8 cellular contexts compared by ENCODE assay signal in the genomic region with DNA sequence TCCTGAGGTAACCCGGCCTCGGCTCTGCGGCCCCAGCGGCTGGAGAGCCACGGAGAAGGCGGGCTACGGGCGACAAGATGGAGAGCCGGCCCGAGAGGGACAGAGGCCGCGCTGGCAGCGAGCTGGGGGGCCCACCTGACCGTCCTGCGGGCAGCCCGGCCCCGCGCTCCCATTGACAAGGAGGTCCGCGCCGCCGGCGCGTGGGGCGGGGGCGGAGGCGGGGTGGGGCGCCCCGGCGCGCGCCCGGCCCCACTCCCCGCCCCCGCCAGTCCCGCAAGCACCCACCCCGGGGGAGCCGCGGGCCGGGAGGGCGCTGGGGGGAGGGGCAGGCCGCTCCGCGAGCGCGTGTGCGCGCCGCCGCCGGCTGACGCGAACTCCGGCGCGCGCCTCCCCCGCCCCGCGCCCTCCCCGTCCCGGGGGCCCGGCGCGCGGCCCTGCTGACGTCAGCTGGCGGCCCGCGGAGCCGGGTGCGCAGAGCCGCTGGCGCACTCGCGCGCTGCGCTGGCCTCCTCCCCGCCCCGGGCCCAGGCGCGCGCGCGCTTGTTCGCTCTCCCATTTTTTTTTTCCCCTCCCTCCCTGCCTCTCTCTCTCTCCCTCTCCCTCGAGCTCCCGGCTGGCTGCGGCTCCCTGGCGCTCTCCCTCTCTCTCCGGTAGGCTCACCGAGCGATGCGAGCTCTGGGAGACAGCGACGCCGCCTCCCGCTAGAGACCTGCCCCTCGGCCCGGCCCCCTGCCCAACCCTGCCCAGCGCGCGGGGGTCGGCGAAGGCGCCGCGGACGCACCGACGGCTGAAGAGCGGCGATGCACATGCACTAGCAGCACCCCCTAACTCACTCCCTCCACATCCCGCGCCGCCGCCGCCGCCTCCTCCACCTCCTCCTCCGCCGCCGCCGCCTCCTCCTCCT. TPM values are rescaled to one million over a fixed set of nuclear protein-coding genes. Genes with fewer than 3 reads are reported as not detected.
DNase-seq lines count a peak whose midpoint lies in the region; ATAC-seq and TF ChIP-seq lines count a peak whose summit lies in the region.

A gene (plus strand): TSS at position 587 of the 904 bp plus-strand sequence. CDS start 747 bp downstream, outside the sequence.

- ATAC-seq in left cardiac atrium: peak; percentile 90

- peak within 1 kb of the TSS; percentile 10 for H3K4ac ChIP-seq in trophoblast cell (ENCODE audit: low read depth, low read length)

- no peak within 1 kb of the TSS for H2BK5ac ChIP-seq in trophoblast cell (ENCODE audit: low read depth, low read length, poor library complexity)

- H2AK5ac ChIP-seq in trophoblast cell (ENCODE audit: low read length): no peak within 1 kb of the TSS

- WGBS in trophoblast cell (ENCODE audit: extremely low coverage, insufficient coverage, insufficient read length): no CpG with 5 or more reads among the region's 123 CpGs

- peak within 1 kb of the TSS; percentile 75 for H2BK120ac ChIP-seq in trophoblast cell (ENCODE audit: insufficient read depth, low read length, poor library complexity)

- H3K27ac ChIP-seq in HUES48 (ENCODE audit: low read depth, low read length): peak within 1 kb of the TSS; percentile 64
- no peak within 1 kb of the TSS for H3K27ac ChIP-seq in SK-N-MC
- H3K27ac ChIP-seq in trophoblast cell (ENCODE audit: low read depth, low read length): peak within 1 kb of the TSS; percentile 11
- H3K27ac ChIP-seq in vagina: peak within 1 kb of the TSS; percentile 86

- peak within 1 kb of the TSS; percentile 75 for H2AFZ ChIP-seq in trophoblast cell (ENCODE audit: insufficient read depth, low read length, poor library complexity)

- TF ChIP-seq CTCF in vagina (IDR thresholded peaks at IDR 0.05): no peak

- H3K4me3 ChIP-seq in HUES48 (ENCODE audit: low read depth, low read length) (peak within 1 kb of the TSS; percentile 86), SK-N-MC (peak within 1 kb of the TSS; percentile 65), trophoblast cell (ENCODE audit: low read depth, low read length) (peak within 1 kb of the TSS; percentile 76), vagina (peak within 1 kb of the TSS; percentile 71 to 81)

- H3K4me1 ChIP-seq in ES-I3 (ENCODE audit: insufficient read depth, low read length) (no peaks in the 10 kb centered on the region; the same call in none of the 2 replicates), HUES48 (ENCODE audit: control insufficient read depth, insufficient read depth, low read length) (peaks cover 41% of the 10 kb centered on the region), trophoblast cell (ENCODE audit: control insufficient read depth in 1 of 2, insufficient read depth in 2 of 2, low read length in 2 of 2) (peaks cover 7 to 8% of the 10 kb centered on the region in 2 experiments), vagina (peaks cover 48% of the 10 kb centered on the region)

- intact Hi-C loops in left cardiac atrium (cut with DNase I): loop anchor here in 1 of 2 donors (5.0 to 10.0 kb wide), 3 partner anchors 71 to 146 kb away; no protein-coding TSS in a partner anchor
- intact Hi-C loops in vagina (cut with DNase I): no loop called here

- H3K9ac ChIP-seq in ES-I3 (ENCODE audit: low read depth, low read length) (peak within 1 kb of the TSS; percentile 83), HUES48 (ENCODE audit: low read depth, low read length) (peak within 1 kb of the TSS; percentile 41; the same call in 1 of the 2 replicates), SK-N-MC (ENCODE audit: insufficient read length) (no peak within 1 kb of the TSS), trophoblast cell (ENCODE audit: low read length) (no peak within 1 kb of the TSS)

- H3K79me2 ChIP-seq in trophoblast cell (ENCODE audit: control insufficient read depth, insufficient read depth, low read length, poor library complexity): no peaks in the 10 kb centered on the region

- peak within 1 kb of the TSS; percentile 24 for H2BK12ac ChIP-seq in trophoblast cell (ENCODE audit: low read length)

- H3K4me2 ChIP-seq in trophoblast cell (ENCODE audit: low read length): peak within 1 kb of the TSS; percentile 92

- DNase-seq in SK-N-MC (ENCODE audit: low read depth, low spot score) (no peak), amygdala (lab: John Stamatoyannopoulos, UW) (peak in 52 of 56 donors; percentile 33 to 92 (median 80)), left cardiac atrium (peak; percentile 80), trophoblast cell (peak; percentile 62 to 79), vagina (ENCODE audit: extremely low spot score in 2 of 2) (no peak), NCI-H1048 (lab: John Stamatoyannopoulos, UW) (no peak)

- peak within 1 kb of the TSS; percentile 5 for H4K91ac ChIP-seq in trophoblast cell (ENCODE audit: low read depth, low read length)

- H4K8ac ChIP-seq in trophoblast cell (ENCODE audit: low read depth, low read length): peak within 1 kb of the TSS; percentile 43

- H4K12ac ChIP-seq in trophoblast cell (ENCODE audit: low read depth, low read length): peak within 1 kb of the TSS; percentile 65

- H3K36me3 ChIP-seq in ES-I3 (ENCODE audit: insufficient read depth, low read length) (no peaks in the 10 kb centered on the region), HUES48 (ENCODE audit: control insufficient read depth, insufficient read depth, low read length) (no peaks in the 10 kb centered on the region), SK-N-MC (ENCODE audit: insufficient read depth, low read length) (no peaks in the 10 kb centered on the region), trophoblast cell (ENCODE audit: control insufficient read depth in 1 of 2, insufficient read depth in 2 of 2, low read length in 2 of 2) (no peaks in the 10 kb centered on the region), vagina (no peaks in the 10 kb centered on the region)

- H3K79me1 ChIP-seq in trophoblast cell (ENCODE audit: low read length): peaks cover 2% of the 10 kb centered on the region

- TF ChIP-seq POLR2A in vagina (IDR thresholded peaks at IDR 0.05): no peak

- H3K18ac ChIP-seq in trophoblast cell (ENCODE audit: low read length): peak within 1 kb of the TSS; percentile 82

- peaks cover 42% of the 10 kb centered on the region for H3K27me3 ChIP-seq in HUES48 (ENCODE audit: control insufficient read depth, insufficient read depth, low read length)
- H3K27me3 ChIP-seq in trophoblast cell (ENCODE audit: insufficient read depth, low read length): peaks cover 35% of the 10 kb centered on the region
- no peaks in the 10 kb centered on the region for H3K27me3 ChIP-seq in vagina

- no peaks in the 10 kb centered on the region for H3K9me3 ChIP-seq in ES-I3 (ENCODE audit: control insufficient read depth, insufficient read depth, low read length)
- H3K9me3 ChIP-seq in HUES48 (ENCODE audit: control insufficient read depth, insufficient read depth, low read length): no peaks in the 10 kb centered on the region
- H3K9me3 ChIP-seq in SK-N-MC (ENCODE audit: low read depth, low read length): no peaks in the 10 kb centered on the region
- H3K9me3 ChIP-seq in trophoblast cell (ENCODE audit: insufficient read depth, low read depth, low read length): no peaks in the 10 kb centered on the region
- H3K9me3 ChIP-seq in vagina: no peaks in the 10 kb centered on the region

- no peak within 1 kb of the TSS for H3K23ac ChIP-seq in trophoblast cell (ENCODE audit: low read length)

- no peak within 1 kb of the TSS for H3K14ac ChIP-seq in trophoblast cell (ENCODE audit: low read length)

RNA-seq across cellular contexts. Expression of the gene that starts here (rescaled TPM):
- total RNA-seq in left cardiac atrium: 10 to 100 TPM; 65.3 to 92.9 TPM
- polyA plus RNA-seq in trophoblast cell (2013): 4.0 and 4.1 TPM in 2 replicates
- total RNA-seq in vagina: 16.2 TPM

Comparison
In these comparisons a context has a peak if more than half of its experiments do, and no peak if none do; other contexts are left out.
1. H3K9ac ChIP-seq: peak in ES-I3 (single experiment) and HUES48 (single experiment); none in SK-N-MC (single experiment) and trophoblast cell (single experiment).
2. DNase-seq: peak in amygdala (52 of 56), left cardiac atrium (single experiment) and trophoblast cell (2 of 2); none in SK-N-MC (single experiment), vagina (0 of 2) and NCI-H1048 (single experiment).
3. Peak in every context shown above with its lines, with median percentiles within 50 percentile points of each other: H3K4me3 ChIP-seq.